In genomic region chr5:58648846-58649245, GRCh38 we compare ENCODE assay signal across 16 cellular contexts.
DNase-seq lines count a peak whose midpoint lies in the region; ATAC-seq and TF ChIP-seq lines count a peak whose summit lies in the region.
"Had no signal": no experiment of that assay in that cellular context is flagged by ENCODE, and none has a peak within 500 bp of the region (broad histone marks: within the 10 kb centered on the region; RNA-seq: fewer than 3 reads in every experiment).

No MANE protein-coding gene starts in this region.

- no peak for ATAC-seq in GM19463 (IDR thresholded peaks at IDR 0.05; ENCODE audit: unreplicated experiment)
- ATAC-seq: CD8-positive, alpha-beta T cell; GM12878; GM23338; HepG2 had no signal

- no peak overlapping the region for H2AFZ ChIP-seq in osteoblast (ENCODE audit: low read length)
- H2AFZ ChIP-seq: GM23338 had no signal

- H4K20me1 ChIP-seq in osteoblast (ENCODE audit: insufficient read depth, low read length), result no peaks in the 10 kb centered on the region

- H3K36me3 ChIP-seq in osteoblast (ENCODE audit: insufficient read depth, low read length), result no peaks in the 10 kb centered on the region
- no peaks in the 10 kb centered on the region for H3K36me3 ChIP-seq in HAP-1 (replicated peaks)

- no peak overlapping the region for H3K4me2 ChIP-seq in osteoblast (ENCODE audit: insufficient read depth, low read length)
- H3K4me2 ChIP-seq: GM23338 had no signal

- no peak for TF ChIP-seq CTCF in osteoblast (IDR thresholded peaks at IDR 0.05; ENCODE audit: extremely low read depth, low read depth, low read length)

- no peaks in the 10 kb centered on the region for H3K27me3 ChIP-seq in osteoblast (ENCODE audit: insufficient read depth, low read length)
- no peaks in the 10 kb centered on the region for H3K27me3 ChIP-seq in HAP-1 (ENCODE audit: low read depth)

- H3K9me3 ChIP-seq in osteoblast (ENCODE audit: low read depth, low read length) (no peaks in the 10 kb centered on the region), HAP-1 (no peaks in the 10 kb centered on the region)

- H3K4me3 ChIP-seq in osteoblast (ENCODE audit: insufficient read depth, low read length) (no peak overlapping the region), HAP-1 (no peak overlapping the region)
- H3K4me3 ChIP-seq: GM12878, GM23338 had no signal

- in situ Hi-C loops in HAP-1 (cut with MboI; ENCODE audit: low sequenced_read_pairs), result no loop called here

- peak; percentile 42 for DNase-seq in Daoy (ENCODE audit: low read depth)
- peak; percentile 34 for DNase-seq in T1000 (lab: John Stamatoyannopoulos, UW)
- peak; percentile 64 for DNase-seq in glomerular endothelial cell (ENCODE audit: extremely low read depth, low read depth, low spot score)
- DNase-seq in osteoblast (ENCODE audit: insufficient read length, low spot score, missing footprints), result peak; percentile 13
- no peak for DNase-seq in HAP-1 (ENCODE audit: low spot score in 2 of 2)
- DNase-seq in Kasumi-1 (lab: John Stamatoyannopoulos, UW), result no peak
- DNase-seq: CD8-positive, alpha-beta T cell; COR-L47; DMS153; DND-41; H9 had no signal

- H3K79me2 ChIP-seq in osteoblast (ENCODE audit: insufficient read depth, low read length), result no peaks in the 10 kb centered on the region

- no peaks in the 10 kb centered on the region for H3K4me1 ChIP-seq in osteoblast (ENCODE audit: insufficient read depth, low read length)
- no peaks in the 10 kb centered on the region for H3K4me1 ChIP-seq in HAP-1

- no peak overlapping the region for H3K27ac ChIP-seq in osteoblast (ENCODE audit: low read depth, low read length)
- H3K27ac ChIP-seq: 22Rv1 had no signal

Comparison
In these comparisons a context has a peak if more than half of its experiments do, and no peak if none do; other contexts are left out.
1. DNase-seq: peak in Daoy (single experiment), T1000 (single experiment), glomerular endothelial cell (single experiment) and osteoblast (single experiment); none in HAP-1 (0 of 2) and Kasumi-1 (0 of 2).